13 cellular contexts compared by ENCODE assay signal in genomic region chr9:135944444-135945252, GRCh38.
"Had no signal": no experiment of that assay in that cellular context is flagged by ENCODE, and none has a peak within 500 bp of the region (broad histone marks: within the 10 kb centered on the region; RNA-seq: fewer than 3 reads in every experiment).

No MANE protein-coding gene starts in this region.

- H3K27me3 ChIP-seq: neural progenitor cell, right atrium auricular region had no signal

- H3K36me3 ChIP-seq: neural progenitor cell had no signal

- H3K9ac ChIP-seq: neural progenitor cell had no signal

- H3K9me3 Mint-ChIP-seq: activated naive CD4-positive, alpha-beta T cell treated with anti-CD3 and anti-CD28 coated beads, Interleukin-2, amount 50 U/mL, for 72 hours; brain; naive B cell; neural progenitor cell had no signal

- H3K27ac ChIP-seq: lower lobe of right lung, neural progenitor cell, right atrium auricular region had no signal

- DNase-seq: activated T-cell treated with anti-CD3 and anti-CD28 coated beads, Interleukin-2, amount 50 U/mL, for 1 hour; aorta; erythroblast; foreskin fibroblast; lower lobe of right lung; naive B cell; stimulated activated CD4-positive, alpha-beta T cell treated with anti-CD3 and anti-CD28 coated beads, Interleukin-4, amount 100 ng/mL, for 24 hours; stimulated activated naive CD4-positive, alpha-beta T cell treated with Interleukin-2 at 50 U/mL for 16 hours had no signal

- H3K9me3 ChIP-seq: lower lobe of right lung, right atrium auricular region had no signal

- H3K4me3 Mint-ChIP-seq: brain, naive B cell, neural progenitor cell had no signal

- H3K4me3 ChIP-seq: lower lobe of right lung, neural progenitor cell, right atrium auricular region had no signal

- H3K27ac Mint-ChIP-seq: activated naive CD4-positive, alpha-beta T cell treated with anti-CD3 and anti-CD28 coated beads, Interleukin-2, amount 50 U/mL, for 72 hours; brain; neural progenitor cell; progenitor cell of endocrine pancreas had no signal

- H3K4me1 ChIP-seq: lower lobe of right lung, neural progenitor cell had no signal

- H2AFZ ChIP-seq: neural progenitor cell had no signal

- H3K4me2 ChIP-seq: neural progenitor cell had no signal

- H3K27me3 Mint-ChIP-seq: brain, naive B cell, progenitor cell of endocrine pancreas had no signal
